Comparison of ENCODE assay signal across 1 cellular context in the genomic region with DNA sequence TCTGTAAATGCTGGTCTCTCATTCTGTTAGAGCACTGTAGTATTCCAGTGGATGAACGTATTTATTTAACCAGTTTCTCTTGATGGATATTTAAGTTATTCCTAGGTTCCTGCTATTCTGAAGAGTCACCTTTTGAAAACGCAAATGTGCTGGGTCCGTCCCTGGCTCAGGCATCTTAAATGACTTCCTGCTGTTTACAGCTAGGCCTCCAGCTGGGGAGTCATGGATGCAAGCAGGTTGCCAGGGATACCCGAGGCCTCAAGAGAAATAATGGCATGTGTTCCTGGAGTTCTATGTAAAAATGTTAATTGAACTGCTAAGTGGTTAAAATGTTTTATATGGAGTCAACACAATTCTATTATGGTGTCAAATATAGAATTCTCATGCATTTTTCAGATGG.
TF ChIP-seq lines count a peak whose summit lies in the region.

No MANE protein-coding gene starts in this region.

TF ChIP-seq in GM23338, 12 proteins besides CTCF, POLR2A, EP300 and RAD21 (continued from another document):
- TF ChIP-seq, protein P1, sequence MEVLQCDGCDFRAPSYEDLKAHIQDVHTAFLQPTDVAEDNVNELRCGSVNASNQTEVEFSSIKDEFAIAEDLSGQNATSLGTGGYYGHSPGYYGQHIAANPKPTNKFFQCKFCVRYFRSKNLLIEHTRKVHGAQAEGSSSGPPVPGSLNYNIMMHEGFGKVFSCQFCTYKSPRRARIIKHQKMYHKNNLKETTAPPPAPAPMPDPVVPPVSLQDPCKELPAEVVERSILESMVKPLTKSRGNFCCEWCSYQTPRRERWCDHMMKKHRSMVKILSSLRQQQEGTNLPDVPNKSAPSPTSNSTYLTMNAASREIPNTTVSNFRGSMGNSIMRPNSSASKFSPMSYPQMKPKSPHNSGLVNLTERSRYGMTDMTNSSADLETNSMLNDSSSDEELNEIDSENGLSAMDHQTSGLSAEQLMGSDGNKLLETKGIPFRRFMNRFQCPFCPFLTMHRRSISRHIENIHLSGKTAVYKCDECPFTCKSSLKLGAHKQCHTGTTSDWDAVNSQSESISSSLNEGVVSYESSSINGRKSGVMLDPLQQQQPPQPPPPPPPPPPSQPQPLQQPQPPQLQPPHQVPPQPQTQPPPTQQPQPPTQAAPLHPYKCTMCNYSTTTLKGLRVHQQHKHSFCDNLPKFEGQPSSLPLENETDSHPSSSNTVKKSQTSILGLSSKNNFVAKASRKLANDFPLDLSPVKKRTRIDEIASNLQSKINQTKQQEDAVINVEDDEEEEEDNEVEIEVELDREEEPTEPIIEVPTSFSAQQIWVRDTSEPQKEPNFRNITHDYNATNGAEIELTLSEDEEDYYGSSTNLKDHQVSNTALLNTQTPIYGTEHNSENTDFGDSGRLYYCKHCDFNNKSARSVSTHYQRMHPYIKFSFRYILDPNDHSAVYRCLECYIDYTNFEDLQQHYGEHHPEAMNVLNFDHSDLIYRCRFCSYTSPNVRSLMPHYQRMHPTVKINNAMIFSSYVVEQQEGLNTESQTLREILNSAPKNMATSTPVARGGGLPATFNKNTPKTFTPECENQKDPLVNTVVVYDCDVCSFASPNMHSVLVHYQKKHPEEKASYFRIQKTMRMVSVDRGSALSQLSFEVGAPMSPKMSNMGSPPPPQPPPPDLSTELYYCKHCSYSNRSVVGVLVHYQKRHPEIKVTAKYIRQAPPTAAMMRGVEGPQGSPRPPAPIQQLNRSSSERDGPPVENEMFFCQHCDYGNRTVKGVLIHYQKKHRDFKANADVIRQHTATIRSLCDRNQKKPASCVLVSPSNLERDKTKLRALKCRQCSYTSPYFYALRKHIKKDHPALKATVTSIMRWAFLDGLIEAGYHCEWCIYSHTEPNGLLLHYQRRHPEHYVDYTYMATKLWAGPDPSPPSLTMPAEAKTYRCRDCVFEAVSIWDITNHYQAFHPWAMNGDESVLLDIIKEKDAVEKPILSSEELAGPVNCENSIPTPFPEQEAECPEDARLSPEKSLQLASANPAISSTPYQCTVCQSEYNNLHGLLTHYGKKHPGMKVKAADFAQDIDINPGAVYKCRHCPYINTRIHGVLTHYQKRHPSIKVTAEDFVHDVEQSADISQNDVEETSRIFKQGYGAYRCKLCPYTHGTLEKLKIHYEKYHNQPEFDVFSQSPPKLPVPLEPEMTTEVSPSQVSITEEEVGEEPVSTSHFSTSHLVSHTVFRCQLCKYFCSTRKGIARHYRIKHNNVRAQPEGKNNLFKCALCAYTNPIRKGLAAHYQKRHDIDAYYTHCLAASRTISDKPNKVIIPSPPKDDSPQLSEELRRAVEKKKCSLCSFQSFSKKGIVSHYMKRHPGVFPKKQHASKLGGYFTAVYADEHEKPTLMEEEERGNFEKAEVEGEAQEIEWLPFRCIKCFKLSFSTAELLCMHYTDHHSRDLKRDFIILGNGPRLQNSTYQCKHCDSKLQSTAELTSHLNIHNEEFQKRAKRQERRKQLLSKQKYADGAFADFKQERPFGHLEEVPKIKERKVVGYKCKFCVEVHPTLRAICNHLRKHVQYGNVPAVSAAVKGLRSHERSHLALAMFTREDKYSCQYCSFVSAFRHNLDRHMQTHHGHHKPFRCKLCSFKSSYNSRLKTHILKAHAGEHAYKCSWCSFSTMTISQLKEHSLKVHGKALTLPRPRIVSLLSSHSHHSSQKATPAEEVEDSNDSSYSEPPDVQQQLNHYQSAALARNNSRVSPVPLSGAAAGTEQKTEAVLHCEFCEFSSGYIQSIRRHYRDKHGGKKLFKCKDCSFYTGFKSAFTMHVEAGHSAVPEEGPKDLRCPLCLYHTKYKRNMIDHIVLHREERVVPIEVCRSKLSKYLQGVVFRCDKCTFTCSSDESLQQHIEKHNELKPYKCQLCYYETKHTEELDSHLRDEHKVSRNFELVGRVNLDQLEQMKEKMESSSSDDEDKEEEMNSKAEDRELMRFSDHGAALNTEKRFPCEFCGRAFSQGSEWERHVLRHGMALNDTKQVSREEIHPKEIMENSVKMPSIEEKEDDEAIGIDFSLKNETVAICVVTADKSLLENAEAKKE (CRISPR knock-in tag; IDR thresholded peaks at IDR 0.05), result no peak
- no peak for TF ChIP-seq EZH2 (IDR thresholded peaks at IDR 0.05; ENCODE audit: low read depth, unreplicated experiment)
- TF ChIP-seq, protein P2, sequence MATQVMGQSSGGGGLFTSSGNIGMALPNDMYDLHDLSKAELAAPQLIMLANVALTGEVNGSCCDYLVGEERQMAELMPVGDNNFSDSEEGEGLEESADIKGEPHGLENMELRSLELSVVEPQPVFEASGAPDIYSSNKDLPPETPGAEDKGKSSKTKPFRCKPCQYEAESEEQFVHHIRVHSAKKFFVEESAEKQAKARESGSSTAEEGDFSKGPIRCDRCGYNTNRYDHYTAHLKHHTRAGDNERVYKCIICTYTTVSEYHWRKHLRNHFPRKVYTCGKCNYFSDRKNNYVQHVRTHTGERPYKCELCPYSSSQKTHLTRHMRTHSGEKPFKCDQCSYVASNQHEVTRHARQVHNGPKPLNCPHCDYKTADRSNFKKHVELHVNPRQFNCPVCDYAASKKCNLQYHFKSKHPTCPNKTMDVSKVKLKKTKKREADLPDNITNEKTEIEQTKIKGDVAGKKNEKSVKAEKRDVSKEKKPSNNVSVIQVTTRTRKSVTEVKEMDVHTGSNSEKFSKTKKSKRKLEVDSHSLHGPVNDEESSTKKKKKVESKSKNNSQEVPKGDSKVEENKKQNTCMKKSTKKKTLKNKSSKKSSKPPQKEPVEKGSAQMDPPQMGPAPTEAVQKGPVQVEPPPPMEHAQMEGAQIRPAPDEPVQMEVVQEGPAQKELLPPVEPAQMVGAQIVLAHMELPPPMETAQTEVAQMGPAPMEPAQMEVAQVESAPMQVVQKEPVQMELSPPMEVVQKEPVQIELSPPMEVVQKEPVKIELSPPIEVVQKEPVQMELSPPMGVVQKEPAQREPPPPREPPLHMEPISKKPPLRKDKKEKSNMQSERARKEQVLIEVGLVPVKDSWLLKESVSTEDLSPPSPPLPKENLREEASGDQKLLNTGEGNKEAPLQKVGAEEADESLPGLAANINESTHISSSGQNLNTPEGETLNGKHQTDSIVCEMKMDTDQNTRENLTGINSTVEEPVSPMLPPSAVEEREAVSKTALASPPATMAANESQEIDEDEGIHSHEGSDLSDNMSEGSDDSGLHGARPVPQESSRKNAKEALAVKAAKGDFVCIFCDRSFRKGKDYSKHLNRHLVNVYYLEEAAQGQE (IDR thresholded peaks at IDR 0.05; ENCODE audit: unreplicated experiment), result no peak
- TF ChIP-seq ZNF331 (CRISPR knock-in tag; IDR thresholded peaks at IDR 0.05; ENCODE audit: low read depth), result no peak
- TF ChIP-seq, protein P3, sequence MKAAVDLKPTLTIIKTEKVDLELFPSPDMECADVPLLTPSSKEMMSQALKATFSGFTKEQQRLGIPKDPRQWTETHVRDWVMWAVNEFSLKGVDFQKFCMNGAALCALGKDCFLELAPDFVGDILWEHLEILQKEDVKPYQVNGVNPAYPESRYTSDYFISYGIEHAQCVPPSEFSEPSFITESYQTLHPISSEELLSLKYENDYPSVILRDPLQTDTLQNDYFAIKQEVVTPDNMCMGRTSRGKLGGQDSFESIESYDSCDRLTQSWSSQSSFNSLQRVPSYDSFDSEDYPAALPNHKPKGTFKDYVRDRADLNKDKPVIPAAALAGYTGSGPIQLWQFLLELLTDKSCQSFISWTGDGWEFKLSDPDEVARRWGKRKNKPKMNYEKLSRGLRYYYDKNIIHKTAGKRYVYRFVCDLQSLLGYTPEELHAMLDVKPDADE (IDR thresholded peaks at IDR 0.05), result no peak
- TF ChIP-seq CREB1 (CRISPR knock-in tag; IDR thresholded peaks at IDR 0.05; ENCODE audit: low read depth), result no peak
- TF ChIP-seq STAT1 (IDR thresholded peaks at IDR 0.05; ENCODE audit: unreplicated experiment), result no peak
